13 cellular contexts compared by ENCODE assay signal in the genomic region with DNA sequence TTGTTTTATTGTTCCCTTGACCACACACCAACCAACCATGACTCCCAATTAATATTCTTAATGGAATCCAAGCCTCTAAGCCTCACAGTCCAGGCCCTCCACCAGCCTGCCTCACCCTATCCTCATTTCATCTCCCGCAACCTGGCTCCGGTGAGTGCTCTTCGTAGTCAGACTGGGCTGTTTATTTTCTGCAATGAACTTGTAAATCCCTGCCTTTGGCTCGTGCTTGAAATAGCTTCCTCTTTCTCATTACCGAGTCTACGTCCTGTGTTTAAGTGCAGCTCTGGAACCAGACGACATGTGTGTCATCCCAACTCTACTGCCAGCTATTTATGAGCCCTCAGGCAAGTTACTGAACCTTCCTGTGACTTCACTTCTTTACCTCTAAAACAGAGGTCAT. TPM values are rescaled to one million over a fixed set of nuclear protein-coding genes. Genes with fewer than 3 reads are reported as not detected.
DNase-seq lines count a peak whose midpoint lies in the region; ATAC-seq and TF ChIP-seq lines count a peak whose summit lies in the region.
"Had no signal": no experiment of that assay in that cellular context is flagged by ENCODE, and none has a peak within 500 bp of the region (broad histone marks: within the 10 kb centered on the region; RNA-seq: fewer than 3 reads in every experiment).

No MANE protein-coding gene starts in this region.

- no peak overlapping the region for H4K91ac ChIP-seq in mesenchymal stem cell (ENCODE audit: low read length)

- 18% methylated on average over 7 of the region's 7 CpGs for WGBS in mesenchymal stem cell
- 55 to 65% (median 61%) methylated on average over 7 of the region's 7 CpGs for WGBS in ovary, 3 donors

- H3K27me3 ChIP-seq in mesenchymal stem cell (ENCODE audit: control insufficient read depth in 1 of 2, insufficient read depth in 1 of 2, low read length in 2 of 2) (no peaks in the 10 kb centered on the region), ovary (no peaks in the 10 kb centered on the region)

- no peak overlapping the region for H3K4me2 ChIP-seq in mesenchymal stem cell (ENCODE audit: low read length, poor library complexity, severe bottlenecking)

- H3K4ac ChIP-seq in mesenchymal stem cell (ENCODE audit: low read depth in 1 of 2, low read length in 2 of 2), result peak overlapping the region in 1 of 2 experiments; percentile 67

- H3K4me1 Mint-ChIP-seq in CD14-positive monocyte, result peaks cover 19% of the 10 kb centered on the region
- H3K4me1 Mint-ChIP-seq in activated B cell treated with CpG ODN at 0.5 μM for 24 hours, result peaks cover 30% of the 10 kb centered on the region

- H2BK120ac ChIP-seq in mesenchymal stem cell (ENCODE audit: low read depth, low read length), result no peak overlapping the region

- H3K18ac ChIP-seq in mesenchymal stem cell (ENCODE audit: low read depth in 1 of 2, low read length in 2 of 2), result peak overlapping the region in 1 of 2 experiments; percentile 48

- H3K4me3 Mint-ChIP-seq in CD14-positive monocyte (peak overlapping the region in 1 of 2 donors; percentile 55), activated B cell treated with CpG ODN at 0.5 μM for 24 hours (no peak overlapping the region)

- H3K23ac ChIP-seq in mesenchymal stem cell (ENCODE audit: low read length in 2 of 2), result no peak overlapping the region

- H3K9me3 ChIP-seq in mesenchymal stem cell (ENCODE audit: control insufficient read depth, low read length) (no peaks in the 10 kb centered on the region), ovary (no peaks in the 10 kb centered on the region)

- no peaks in the 10 kb centered on the region for H3K79me1 ChIP-seq in mesenchymal stem cell (replicated peaks; ENCODE audit: low read length, poor library complexity, severe bottlenecking)

- POLR2A ChIA-PET in activated B cell treated with CpG ODN at 0.5 μM for 24 hours (lab: Charles Lee), result interaction anchor here (1.1 kb wide), 2 partner anchors 46 to 55 kb away, joined by 6 to 9 read pairs; no protein-coding TSS in a partner anchor

- H3K36me3 Mint-ChIP-seq in CD14-positive monocyte, result no peaks in the 10 kb centered on the region
- no peaks in the 10 kb centered on the region for H3K36me3 Mint-ChIP-seq in activated B cell treated with CpG ODN at 0.5 μM for 24 hours (ENCODE audit: low read depth)

- H3K36me3 ChIP-seq in mesenchymal stem cell (ENCODE audit: control insufficient read depth in 1 of 2, insufficient read depth in 2 of 2, low read depth in 1 of 2, low read length in 2 of 2) (no peaks in the 10 kb centered on the region), ovary (no peaks in the 10 kb centered on the region)

- H3K27me3 Mint-ChIP-seq in CD14-positive monocyte (ENCODE audit: low read depth in 3 of 3) (peaks cover 0 to 7% (median 4%) of the 10 kb centered on the region in 3 donors), activated B cell treated with CpG ODN at 0.5 μM for 24 hours (no peaks in the 10 kb centered on the region)

- no peak for TF ChIP-seq POLR2A in ovary (IDR thresholded peaks at IDR 0.05)

- H4K8ac ChIP-seq in mesenchymal stem cell (ENCODE audit: low read length), result no peak overlapping the region

- no peak overlapping the region for H3K14ac ChIP-seq in mesenchymal stem cell (ENCODE audit: low read length in 2 of 2)

- ATAC-seq in activated B cell treated with CpG ODN at 0.5 μM for 24 hours (ENCODE audit: low read depth) (peak; percentile 47), HG03139 (IDR thresholded peaks at IDR 0.05; ENCODE audit: unreplicated experiment) (no peak)
- ATAC-seq: Panc1 had no signal

- TF ChIP-seq CTCF in CD14-positive monocyte (IDR thresholded peaks at IDR 0.05) (no peak), LNCaP clone FGC (IDR thresholded peaks at IDR 0.05; ENCODE audit: control insufficient read depth, extremely low read depth, insufficient read depth) (no peak), activated B cell treated with CpG ODN at 0.5 μM for 24 hours (IDR thresholded peaks at IDR 0.05) (no peak), ovary (IDR thresholded peaks at IDR 0.05) (no peak)

- intact Hi-C loops in CD14-positive monocyte (cut with micrococcal nuclease), result no loop called here
- intact Hi-C loops in activated B cell treated with CpG ODN at 0.5 μM for 24 hours (cut with micrococcal nuclease), result no loop called here
- intact Hi-C loops in ovary (cut with DNase I), result no loop called here

- TF ChIP-seq EP300 in ovary (IDR thresholded peaks at IDR 0.05), result no peak

- H2BK12ac ChIP-seq in mesenchymal stem cell (ENCODE audit: low read length in 2 of 2), result peak overlapping the region in 1 of 2 experiments; percentile 31

- no peak overlapping the region for H3K4me3 ChIP-seq in LNCaP clone FGC (ENCODE audit: low read depth, low read length)
- no peak overlapping the region for H3K4me3 ChIP-seq in mesenchymal stem cell (ENCODE audit: insufficient read depth in 1 of 2, low read depth in 1 of 2, low read length in 2 of 2)
- H3K4me3 ChIP-seq in ovary, result no peak overlapping the region

- H3K4me1 ChIP-seq in mesenchymal stem cell (ENCODE audit: control insufficient read depth, insufficient read depth, low read depth, low read length), result no peaks in the 10 kb centered on the region
- peaks cover 20% of the 10 kb centered on the region for H3K4me1 ChIP-seq in ovary (ENCODE audit: insufficient read depth)

- no peak overlapping the region for H2BK5ac ChIP-seq in mesenchymal stem cell (ENCODE audit: low read depth, low read length, poor library complexity, severe bottlenecking)

- CTCF ChIA-PET in activated B cell treated with CpG ODN at 0.5 μM for 24 hours (lab: Charles Lee), result interaction anchor here (0.8 to 1.1 kb wide), 3 partner anchors 9 to 244 kb away, joined by 3 to 4 read pairs (median 3); no protein-coding TSS in a partner anchor

- DNase-seq in CD14-positive monocyte (ENCODE audit: low spot score) (peak; percentile 48), LNCaP clone FGC (ENCODE audit: low read depth) (peak; percentile 83), activated B cell treated with CpG ODN at 0.5 μM for 24 hours (no peak), mesenchymal stem cell (peak; percentile 61), DMS114 treated with DMSO at 0.1 percent for 48 hours (lab: John Stamatoyannopoulos, UW; ENCODE audit: unreplicated experiment) (no peak), NAMALWA (ENCODE audit: low spot score) (no peak), ovary (no peak)
- DNase-seq: activated T-cell treated with anti-CD3 and anti-CD28 coated beads for 4 hours; amygdala; head of caudate nucleus; stimulated activated CD4-positive, alpha-beta T cell treated with anti-CD3 and anti-CD28 coated beads, Interleukin-1b, Interleukin-23, amount 100 ng/mL, for 48 hours had no signal

- H2AK5ac ChIP-seq in mesenchymal stem cell (ENCODE audit: low read length, severe bottlenecking), result no peak overlapping the region

- H3K27ac Mint-ChIP-seq in CD14-positive monocyte (peak overlapping the region in 6 of 7 donors; percentile 22 to 84 (median 66)), activated B cell treated with CpG ODN at 0.5 μM for 24 hours (peak overlapping the region; percentile 42)

- H2BK15ac ChIP-seq in mesenchymal stem cell (ENCODE audit: low read depth, poor library complexity, severe bottlenecking), result no peak overlapping the region

- peak overlapping the region; percentile 96 for H2AFZ ChIP-seq in mesenchymal stem cell (ENCODE audit: low read depth, low read length)

- H3K27ac ChIP-seq in mesenchymal stem cell (ENCODE audit: low read length, poor library complexity, severe bottlenecking) (no peak overlapping the region), ovary (no peak overlapping the region)

- H3K9ac ChIP-seq in mesenchymal stem cell (ENCODE audit: low read length), result no peak overlapping the region

- peaks cover 0 to 5% (median 0%) of the 10 kb centered on the region in 7 donors for H3K9me3 Mint-ChIP-seq in CD14-positive monocyte
- H3K9me3 Mint-ChIP-seq in activated B cell treated with CpG ODN at 0.5 μM for 24 hours, result no peaks in the 10 kb centered on the region

RNA-seq across cellular contexts. Expression of a gene that starts 12.4 kb away (rescaled TPM):
- polyA plus RNA-seq in CD14-positive monocyte (1 to 10 TPM; 1.5 to 2.2 TPM), ovary (1 to 10 TPM; 2.9 to 3.2 TPM)
- total RNA-seq in activated B cell treated with CpG ODN at 0.5 μM for 24 hours (0.91 and 2.0 TPM in 2 replicates), ovary (1 to 10 TPM; 2.5 to 8.2 (median 6.2) TPM)
- polyA plus RNA-seq in mesenchymal stem cell (2013, experiment 1 of 2), result 1.1 TPM
- polyA plus RNA-seq in mesenchymal stem cell (2013, experiment 2 of 2), result 1.1 TPM

RNA-seq across cellular contexts. Expression of a gene that starts 56.2 kb away (rescaled TPM):
- polyA plus RNA-seq in CD14-positive monocyte (under 1 TPM; 0.23 to 0.36 TPM), ovary (10 to 100 TPM; 13.9 to 18.7 TPM)
- total RNA-seq in activated B cell treated with CpG ODN at 0.5 μM for 24 hours (56.9 and 64.1 TPM in 2 replicates), ovary (10 to 100 TPM; 29.3 to 70.7 (median 57.2) TPM)
- polyA plus RNA-seq in mesenchymal stem cell (2013, experiment 1 of 2), result 9.2 TPM
- 9.0 TPM for polyA plus RNA-seq in mesenchymal stem cell (2013, experiment 2 of 2)

Comparison
In these comparisons a context has a peak if more than half of its experiments do, and no peak if none do; other contexts are left out.
1. DNase-seq: peak in CD14-positive monocyte (single experiment), LNCaP clone FGC (single experiment) and mesenchymal stem cell (single experiment); none in activated B cell treated with CpG ODN at 0.5 μM for 24 hours (single experiment), DMS114 treated with DMSO at 0.1 percent for 48 hours (single experiment), NAMALWA (single experiment) and ovary (0 of 5).